In genomic region chr1:58108783-58109182, GRCh38 we compare ENCODE assay signal across 19 cellular contexts.
"Had no signal": no experiment of that assay in that cellular context is flagged by ENCODE, and none has a peak within 500 bp of the region (broad histone marks: within the 10 kb centered on the region; RNA-seq: fewer than 3 reads in every experiment).

No MANE protein-coding gene starts in this region.

- H3K27ac Mint-ChIP-seq: IgD-negative memory B cell had no signal

- H3K4me3 Mint-ChIP-seq: IgD-negative memory B cell had no signal

- DNase-seq: Kasumi-1, MM.1S, NCI-H1092 treated with DMSO at 0.1 percent for 48 hours, NCI-H1436, NCI-H187, NCI-H2029, NCI-H2081 treated with DMSO at 0.1 percent for 48 hours, NCI-H2171, NCI-H226, NCI-H446, NCI-H510A, NCI-H524 treated with DMSO at 0.1 percent for 48 hours, NCI-H69, NCI-H774, Right ventricle myocardium superior, RPMI8226, SIG-M5 had no signal

- ATAC-seq: K562 had no signal
